ENCODE assay signal across 18 cellular contexts in the genomic region with DNA sequence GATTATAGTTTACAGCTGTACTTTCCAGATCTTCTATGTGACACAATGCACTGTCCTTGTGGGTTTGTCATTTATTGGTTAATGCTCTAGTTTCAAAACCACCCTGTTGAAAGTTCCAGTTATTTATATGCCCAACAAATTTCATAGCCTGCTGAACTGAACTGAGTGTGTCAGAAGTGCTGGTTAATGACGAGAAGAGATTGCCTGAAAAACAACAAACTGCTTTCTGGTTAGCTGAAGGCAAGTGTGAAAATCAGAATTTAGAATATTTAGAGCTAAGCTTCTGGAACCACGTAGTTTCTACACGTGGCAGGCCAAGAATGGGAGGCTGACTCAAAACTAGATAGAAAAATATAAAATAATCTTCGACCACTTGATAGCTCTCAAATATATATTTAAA. TPM values are rescaled to one million over a fixed set of nuclear protein-coding genes. Genes with fewer than 3 reads are reported as not detected.
DNase-seq lines count a peak whose midpoint lies in the region; ATAC-seq and TF ChIP-seq lines count a peak whose summit lies in the region.
"Had no signal": no experiment of that assay in that cellular context is flagged by ENCODE, and none has a peak within 500 bp of the region (broad histone marks: within the 10 kb centered on the region; RNA-seq: fewer than 3 reads in every experiment).

No MANE protein-coding gene starts in this region.

- WGBS in tibial nerve, 2 donors = 80 to 81% methylated on average over 4 of the region's 4 CpGs

- peaks cover 0 to 5% (median 0%) of the 10 kb centered on the region in 4 donors for H3K4me1 ChIP-seq in tibial nerve
- H3K4me1 ChIP-seq: adrenal gland had no signal

- no peak for TF ChIP-seq EP300 in tibial nerve (IDR thresholded peaks at IDR 0.05)

- no peak for TF ChIP-seq CTCF in tibial nerve (IDR thresholded peaks at IDR 0.05)

- DNase-seq in CD1c-positive myeloid dendritic cell (ENCODE audit: extremely low spot score) (peak; percentile 39), MV-4-11 (lab: John Stamatoyannopoulos, UW) (peak; percentile 70), iris pigment epithelial cell (ENCODE audit: low read depth) (peak; percentile 38), tibial nerve (ENCODE audit: low spot score in 2 of 2) (no peak), occipital lobe (lab: John Stamatoyannopoulos, UW) (no peak)
- no peak for DNase-seq in activated T-cell treated with anti-CD3 and anti-CD28 coated beads, Interleukin-2, amount 50 U/mL, for 1 hour
- DNase-seq: activated CD4-positive, alpha-beta T cell treated with anti-CD3 and anti-CD28 coated beads, Interleukin-2, amount 50 U/mL, for 1 hour; activated CD8-positive, alpha-beta memory T cell treated with anti-CD3 and anti-CD28 coated beads, Interleukin-2, amount 50 U/mL, for 4 hours; activated gamma-delta T cell; naive thymus-derived CD8-positive, alpha-beta T cell; NCI-H1048; NCI-H2029; stimulated activated CD4-positive, alpha-beta T cell treated with anti-CD3 and anti-CD28 coated beads, Interleukin-2, amount 100 ng/mL, for 48 hours; T-helper 1 cell had no signal

- peak; percentile 70 for ATAC-seq in GM21390 (IDR thresholded peaks at IDR 0.05; ENCODE audit: unreplicated experiment)
- ATAC-seq in GM21526 (IDR thresholded peaks at IDR 0.05; ENCODE audit: low FRiP score, unreplicated experiment) = no peak
- ATAC-seq: naive thymus-derived CD8-positive, alpha-beta T cell had no signal

- no peaks in the 10 kb centered on the region for H3K27me3 ChIP-seq in tibial nerve
- H3K27me3 ChIP-seq: adrenal gland, BLaER1 had no signal

- TF ChIP-seq POLR2A in tibial nerve (IDR thresholded peaks at IDR 0.05) = no peak

- no peak overlapping the region for H3K4me3 ChIP-seq in tibial nerve
- H3K4me3 ChIP-seq: adrenal gland, BLaER1 had no signal

- H3K27ac ChIP-seq in tibial nerve = no peak overlapping the region
- H3K27ac ChIP-seq: BLaER1 had no signal

- no peaks in the 10 kb centered on the region for H3K9me3 ChIP-seq in tibial nerve
- H3K9me3 ChIP-seq: adrenal gland, BLaER1 had no signal

- peaks cover 0 to 19% (median 0%) of the 10 kb centered on the region in 3 donors for H3K36me3 ChIP-seq in tibial nerve
- H3K36me3 ChIP-seq: adrenal gland, BLaER1 had no signal

RNA-seq across cellular contexts. Expression of a gene that starts 19.1 kb away (rescaled TPM):
- total RNA-seq in tibial nerve (10 to 100 TPM; 14.2 to 34.2 (median 15.5) TPM), occipital lobe (1.4 TPM)

Comparison
In these comparisons a context has a peak if more than half of its experiments do, and no peak if none do; other contexts are left out.
1. DNase-seq: peak in CD1c-positive myeloid dendritic cell (single experiment), MV-4-11 (single experiment) and iris pigment epithelial cell (single experiment); none in activated T-cell treated with anti-CD3 and anti-CD28 coated beads, Interleukin-2, amount 50 U/mL, for 1 hour (single experiment), tibial nerve (0 of 2) and occipital lobe (single experiment).